In the genomic region with DNA sequence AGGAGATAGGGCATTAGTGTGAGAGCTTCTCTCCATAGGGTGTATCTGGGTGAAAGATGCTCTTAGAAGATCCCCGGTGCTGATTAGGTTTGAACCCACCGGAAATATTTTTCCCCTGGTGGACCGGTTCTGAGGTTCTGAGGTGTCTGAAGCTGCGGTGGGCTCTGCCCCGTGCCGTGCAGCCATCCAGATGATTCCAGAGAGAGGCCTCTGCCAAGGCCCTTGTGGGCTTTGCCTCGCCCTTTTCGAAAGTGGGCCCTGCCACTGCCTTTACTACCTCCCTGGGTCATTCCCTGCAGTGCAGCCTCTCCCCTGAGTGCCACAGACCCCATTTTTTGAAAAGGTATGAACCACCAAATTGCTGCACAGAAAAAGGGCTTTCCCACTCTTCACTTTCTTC, we compare ENCODE assay signal across 14 cellular contexts. TPM values are rescaled to one million over a fixed set of nuclear protein-coding genes. Genes with fewer than 3 reads are reported as not detected.
DNase-seq lines count a peak whose midpoint lies in the region; ATAC-seq and TF ChIP-seq lines count a peak whose summit lies in the region.
"Had no signal": no experiment of that assay in that cellular context is flagged by ENCODE, and none has a peak within 500 bp of the region (broad histone marks: within the 10 kb centered on the region; RNA-seq: fewer than 3 reads in every experiment).

No MANE protein-coding gene starts in this region.

- no peaks in the 10 kb centered on the region for H3K79me2 ChIP-seq in osteoblast (ENCODE audit: insufficient read depth, low read length)

- no peak overlapping the region for H3K4me2 ChIP-seq in osteoblast (ENCODE audit: insufficient read depth, low read length)

- DNase-seq in activated CD4-positive, alpha-beta T cell treated with anti-CD3 and anti-CD28 coated beads, Interleukin-2, amount 10 ng/mL, durations not matched to agents 24 days and 14 days, result peak; percentile 81
- DNase-seq in activated CD4-positive, alpha-beta T cell treated with anti-CD3 and anti-CD28 coated beads for 4 hours, result no peak
- peak; percentile 35 for DNase-seq in activated CD4-positive, alpha-beta T cell treated with anti-CD3 and anti-CD28 coated beads, Interleukin-2, amount 50 U/mL, for 1 hour
- DNase-seq in colonic mucosa (no peak), spleen (no peak), osteoblast (ENCODE audit: insufficient read length, low spot score, missing footprints) (no peak), mesenteric fat pad (ENCODE audit: low spot score) (no peak)
- DNase-seq: foreskin fibroblast, naive B cell, NCI-H1048 had no signal

- no peak for ATAC-seq in HG03139 (IDR thresholded peaks at IDR 0.05; ENCODE audit: unreplicated experiment)
- ATAC-seq: activated CD4-positive, CD25-positive, alpha-beta regulatory T cell treated with anti-CD3 and anti-CD28 coated beads, Interleukin-2, amount 50 U/mL, for 24 hours had no signal

- peaks cover 57% of the 10 kb centered on the region for H3K36me3 Mint-ChIP-seq in activated CD4-positive, alpha-beta T cell treated with anti-CD3 and anti-CD28 coated beads, Interleukin-2, amount 10 ng/mL, durations not matched to agents 24 days and 14 days (ENCODE audit: low read depth)

- no peak overlapping the region for H2AFZ ChIP-seq in osteoblast (ENCODE audit: low read length)

- H3K27me3 ChIP-seq in colonic mucosa, result no peaks in the 10 kb centered on the region
- no peaks in the 10 kb centered on the region for H3K27me3 ChIP-seq in spleen (replicated peaks in 1 of 7)
- H3K27me3 ChIP-seq in osteoblast (ENCODE audit: insufficient read depth, low read length), result peaks cover 6% of the 10 kb centered on the region

- peak overlapping the region; percentile 22 for H3K27ac ChIP-seq in colonic mucosa
- peak overlapping the region; percentile 46 to 95 (median 91) for H3K27ac ChIP-seq in spleen
- no peak overlapping the region for H3K27ac ChIP-seq in osteoblast (ENCODE audit: low read depth, low read length)

- TF ChIP-seq POLR2A in spleen (IDR thresholded peaks at IDR 0.05), result no peak

- no peaks in the 10 kb centered on the region for H3K4me1 ChIP-seq in colonic mucosa
- peaks cover 23 to 92% (median 65%) of the 10 kb centered on the region in 6 donors for H3K4me1 ChIP-seq in spleen
- no peaks in the 10 kb centered on the region for H3K4me1 ChIP-seq in osteoblast (ENCODE audit: insufficient read depth, low read length)

- TF ChIP-seq CTCF in colonic mucosa (IDR thresholded peaks at IDR 0.05) (no peak), spleen (IDR thresholded peaks at IDR 0.05 in 8 of 11, conservative IDR thresholded peaks at IDR 0.05 in 3 of 11) (no peak), osteoblast (IDR thresholded peaks at IDR 0.05; ENCODE audit: extremely low read depth, low read depth, low read length) (no peak)

- no peak overlapping the region for H3K9ac ChIP-seq in colonic mucosa (ENCODE audit: low read depth in 2 of 2, low read length in 2 of 2)

- peaks cover 16% of the 10 kb centered on the region for H3K9me3 Mint-ChIP-seq in activated CD4-positive, alpha-beta T cell treated with anti-CD3 and anti-CD28 coated beads, Interleukin-2, amount 10 ng/mL, durations not matched to agents 24 days and 14 days

- 60 to 79% (median 66%) methylated on average over 8 of the region's 8 CpGs for WGBS in spleen, 5 donors

- intact Hi-C loops in activated CD4-positive, alpha-beta T cell treated with anti-CD3 and anti-CD28 coated beads, Interleukin-2, amount 10 ng/mL, durations not matched to agents 24 days and 14 days (cut with micrococcal nuclease), result no loop called here
- intact Hi-C loops in colonic mucosa (cut with DNase I), result no loop called here
- intact Hi-C loops in spleen (cut with DNase I; ENCODE audit: low total_unique reads), result no loop called here

- H3K4me3 ChIP-seq in colonic mucosa (peak overlapping the region; percentile 35), spleen (peak overlapping the region; percentile 29 to 93 (median 72)), osteoblast (ENCODE audit: insufficient read depth, low read length) (no peak overlapping the region)

- H3K4me1 Mint-ChIP-seq in activated CD4-positive, alpha-beta T cell treated with anti-CD3 and anti-CD28 coated beads, Interleukin-2, amount 10 ng/mL, durations not matched to agents 24 days and 14 days, result peaks cover 60% of the 10 kb centered on the region

- no peaks in the 10 kb centered on the region for H3K27me3 Mint-ChIP-seq in activated CD4-positive, alpha-beta T cell treated with anti-CD3 and anti-CD28 coated beads, Interleukin-2, amount 10 ng/mL, durations not matched to agents 24 days and 14 days

- H3K4me3 Mint-ChIP-seq in activated CD4-positive, alpha-beta T cell treated with anti-CD3 and anti-CD28 coated beads, Interleukin-2, amount 10 ng/mL, durations not matched to agents 24 days and 14 days, result peak overlapping the region; percentile 87

- H3K36me3 ChIP-seq in colonic mucosa (no peaks in the 10 kb centered on the region), spleen (peaks cover 0 to 33% (median under 1%) of the 10 kb centered on the region in 6 donors), osteoblast (ENCODE audit: insufficient read depth, low read length) (no peaks in the 10 kb centered on the region)
- H3K36me3 ChIP-seq: tibial nerve had no signal

- peak overlapping the region; percentile 89 for H3K27ac Mint-ChIP-seq in activated CD4-positive, alpha-beta T cell treated with anti-CD3 and anti-CD28 coated beads, Interleukin-2, amount 10 ng/mL, durations not matched to agents 24 days and 14 days
- H3K27ac Mint-ChIP-seq: naive B cell had no signal

- H3K9me3 ChIP-seq in colonic mucosa (no peaks in the 10 kb centered on the region), spleen (peaks cover 0 to 18% (median 3%) of the 10 kb centered on the region in 8 donors), osteoblast (ENCODE audit: low read depth, low read length) (no peaks in the 10 kb centered on the region)

- no peaks in the 10 kb centered on the region for H4K20me1 ChIP-seq in osteoblast (ENCODE audit: insufficient read depth, low read length)

RNA-seq across cellular contexts. Expression of gene GIMAP8, which starts 2.8 kb away (rescaled TPM):
- total RNA-seq in activated CD4-positive, alpha-beta T cell treated with anti-CD3 and anti-CD28 coated beads, Interleukin-2, amount 10 ng/mL, durations not matched to agents 24 days and 14 days, result 7.9 and 8.5 TPM in 2 replicates
- total RNA-seq in colonic mucosa, result 1 to 10 TPM; 3.4 to 4.5 TPM
- 10 to 100 TPM; 47.6 to 96.0 (median 65.3) TPM for total RNA-seq in spleen
- 10 to 100 TPM; 10.9 to 27.3 (median 14.7) TPM for polyA plus RNA-seq in spleen
- not detected in 2 replicates for total RNA-seq in osteoblast
- total RNA-seq in mesenteric fat pad, result 22.0 TPM
- total RNA-seq: A172 had no signal

Comparison
In these comparisons a context has a peak if more than half of its experiments do, and no peak if none do; other contexts are left out.
1. DNase-seq: peak in activated CD4-positive, alpha-beta T cell treated with anti-CD3 and anti-CD28 coated beads, Interleukin-2, amount 10 ng/mL, durations not matched to agents 24 days and 14 days (single experiment) and activated CD4-positive, alpha-beta T cell treated with anti-CD3 and anti-CD28 coated beads, Interleukin-2, amount 50 U/mL, for 1 hour (single experiment); none in activated CD4-positive, alpha-beta T cell treated with anti-CD3 and anti-CD28 coated beads for 4 hours (0 of 2), colonic mucosa (single experiment), spleen (single experiment), osteoblast (single experiment) and mesenteric fat pad (single experiment).